In genomic region chr4:126850286-126850685, GRCh38 we compare ENCODE assay signal across 11 cellular contexts.
A peak's percentile ranks its signal among the peaks of the same experiment; 100 is the strongest.
DNase-seq lines count a peak whose midpoint lies in the region; ATAC-seq lines count a peak whose summit lies in the region.
"Had no signal": no experiment of that assay in that cellular context is flagged by ENCODE, and none has a peak within 500 bp of the region (broad histone marks: within the 10 kb centered on the region; RNA-seq: fewer than 3 reads in every experiment).

No MANE protein-coding gene starts in this region.

- no peaks in the 10 kb centered on the region for H3K36me3 Mint-ChIP-seq in CD8-positive, alpha-beta memory T cell

- H3K27me3 ChIP-seq in CD8-positive, alpha-beta memory T cell (ENCODE audit: insufficient read depth, low read length, poor library complexity, severe bottlenecking): no peaks in the 10 kb centered on the region
- H3K27me3 ChIP-seq: neutrophil had no signal

- ATAC-seq in HG03469 (IDR thresholded peaks at IDR 0.05; ENCODE audit: unreplicated experiment): peak; percentile 45
- ATAC-seq: HepG2 had no signal

- CTCF ChIA-PET in CD8-positive, alpha-beta memory T cell (lab: Charles Lee): no interaction called here

- H3K27me3 Mint-ChIP-seq in CD8-positive, alpha-beta memory T cell: no peaks in the 10 kb centered on the region
- H3K27me3 Mint-ChIP-seq: activated B cell treated with CpG ODN at 0.5 μM for 24 hours had no signal

- no peak overlapping the region for H3K27ac Mint-ChIP-seq in CD8-positive, alpha-beta memory T cell
- H3K27ac Mint-ChIP-seq: activated B cell treated with CpG ODN at 0.5 μM for 24 hours had no signal

- H3K9me3 Mint-ChIP-seq in CD8-positive, alpha-beta memory T cell: peaks cover 0 to 31% (median 4%) of the 10 kb centered on the region in 5 donors

- H3K9me3 ChIP-seq in CD8-positive, alpha-beta memory T cell (ENCODE audit: low read length): no peaks in the 10 kb centered on the region
- H3K9me3 ChIP-seq: neutrophil had no signal

- H3K4me1 ChIP-seq in CD8-positive, alpha-beta memory T cell (ENCODE audit: insufficient read depth, low read length): no peaks in the 10 kb centered on the region

- no peak overlapping the region for H3K4me3 Mint-ChIP-seq in CD8-positive, alpha-beta memory T cell
- H3K4me3 Mint-ChIP-seq: activated B cell treated with CpG ODN at 0.5 μM for 24 hours had no signal

- DNase-seq in GM04503 (ENCODE audit: low read depth): peak; percentile 90
- DNase-seq in T1000 (lab: John Stamatoyannopoulos, UW): peak; percentile 28
- DNase-seq in islet precursor cell: peak; percentile 92
- no peak for DNase-seq in CD8-positive, alpha-beta memory T cell
- DNase-seq in hippocampal formation (lab: John Stamatoyannopoulos, UW): no peak
- DNase-seq in amygdala (lab: John Stamatoyannopoulos, UW): no peak
- DNase-seq in GM19240 (ENCODE audit: insufficient read length, low spot score): no peak
- DNase-seq: activated B cell treated with CpG ODN at 0.5 μM for 24 hours had no signal

- POLR2A ChIA-PET in CD8-positive, alpha-beta memory T cell (lab: Charles Lee): no interaction called here

- H3K36me3 ChIP-seq in CD8-positive, alpha-beta memory T cell (ENCODE audit: insufficient read depth, low read length): no peaks in the 10 kb centered on the region
- H3K36me3 ChIP-seq: neutrophil had no signal

- no peak overlapping the region for H3K4me3 ChIP-seq in CD8-positive, alpha-beta memory T cell (ENCODE audit: low read length)

- H3K27ac ChIP-seq in CD8-positive, alpha-beta memory T cell (ENCODE audit: low read depth, low read length): no peak overlapping the region
- H3K27ac ChIP-seq: neutrophil had no signal

- no peaks in the 10 kb centered on the region for H3K4me1 Mint-ChIP-seq in CD8-positive, alpha-beta memory T cell
- H3K4me1 Mint-ChIP-seq: activated B cell treated with CpG ODN at 0.5 μM for 24 hours had no signal

Comparison
In these comparisons a context has a peak if more than half of its experiments do, and no peak if none do; other contexts are left out.
1. DNase-seq: peak in GM04503 (single experiment), T1000 (single experiment) and islet precursor cell (single experiment); none in CD8-positive, alpha-beta memory T cell (0 of 5), hippocampal formation (0 of 2), amygdala (0 of 56) and GM19240 (single experiment).